Comparison of ENCODE assay signal across 9 cellular contexts in the genomic region with DNA sequence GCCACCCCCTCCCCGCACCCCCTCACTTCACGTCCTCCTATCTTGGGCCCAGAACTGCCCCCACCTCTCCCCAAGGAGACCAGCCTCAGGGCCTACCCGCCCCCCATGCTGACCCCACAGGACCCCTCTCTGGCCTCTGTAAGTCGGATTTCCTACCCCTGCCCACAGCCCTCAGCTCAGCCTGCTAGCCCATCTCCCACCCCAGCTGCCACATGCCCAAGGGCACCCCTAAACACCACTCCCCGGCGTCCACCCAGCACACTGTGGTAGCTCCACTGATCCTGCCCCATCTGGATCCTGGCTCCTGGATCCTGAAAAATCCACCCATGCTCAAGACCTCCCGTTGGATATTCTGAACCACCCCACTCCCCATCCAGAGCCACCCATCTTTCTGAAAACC. TPM values are rescaled to one million over a fixed set of nuclear protein-coding genes. Genes with fewer than 3 reads are reported as not detected.
DNase-seq lines count a peak whose midpoint lies in the region; ATAC-seq and TF ChIP-seq lines count a peak whose summit lies in the region.
"Had no signal": no experiment of that assay in that cellular context is flagged by ENCODE, and none has a peak within 500 bp of the region (broad histone marks: within the 10 kb centered on the region; RNA-seq: fewer than 3 reads in every experiment).

No MANE protein-coding gene starts in this region.

- TF ChIP-seq POLR2A in ovary (IDR thresholded peaks at IDR 0.05) (no peak), adrenal gland (IDR thresholded peaks at IDR 0.05) (no peak)

- TF ChIP-seq CTCF in CD4-positive, alpha-beta T cell (IDR thresholded peaks at IDR 0.05) = no peak
- TF ChIP-seq CTCF in OCI-LY1 (IDR thresholded peaks at IDR 0.05; ENCODE audit: low read length) (no peak), ovary (IDR thresholded peaks at IDR 0.05) (no peak), adrenal gland (IDR thresholded peaks at IDR 0.05) (no peak)

- no peaks in the 10 kb centered on the region for H3K27me3 ChIP-seq in CD4-positive, alpha-beta T cell (ENCODE audit: control insufficient read depth, insufficient read depth, low read length)
- no peaks in the 10 kb centered on the region for H3K27me3 ChIP-seq in OCI-LY1 (ENCODE audit: insufficient read depth, low read length)
- H3K27me3 ChIP-seq in ovary = no peaks in the 10 kb centered on the region
- H3K27me3 ChIP-seq in adrenal gland = no peaks in the 10 kb centered on the region

- CTCF ChIA-PET in CD4-positive, alpha-beta T cell (lab: Charles Lee) = interaction anchor here (1.3 kb wide), 1 partner anchor 150 kb away, joined by 4 read pairs; the partner anchor contains the start of gene TRAPPC5

- H3K27ac ChIP-seq in CD4-positive, alpha-beta T cell (ENCODE audit: low read depth, low read length) = no peak overlapping the region
- H3K27ac ChIP-seq in OCI-LY1 (ENCODE audit: low read depth, low read length, poor library complexity, severe bottlenecking) (no peak overlapping the region), ovary (no peak overlapping the region), adrenal gland (no peak overlapping the region)

- H3K9me3 ChIP-seq in CD4-positive, alpha-beta T cell (ENCODE audit: control insufficient read depth, low read length) = no peaks in the 10 kb centered on the region
- H3K9me3 ChIP-seq in OCI-LY1 (ENCODE audit: low read length) (no peaks in the 10 kb centered on the region), ovary (no peaks in the 10 kb centered on the region), adrenal gland (replicated peaks in 1 of 3) (no peaks in the 10 kb centered on the region)

- H3K36me3 Mint-ChIP-seq in CD4-positive, alpha-beta T cell (ENCODE audit: low read depth) = no peaks in the 10 kb centered on the region
- H3K36me3 Mint-ChIP-seq in effector memory CD8-positive, alpha-beta T cell (ENCODE audit: insufficient read depth) = peaks cover 18% of the 10 kb centered on the region

- peak overlapping the region; percentile 89 for H3K4me3 Mint-ChIP-seq in CD4-positive, alpha-beta T cell
- H3K4me3 Mint-ChIP-seq in effector memory CD8-positive, alpha-beta T cell = peak overlapping the region; percentile 82 to 84

- intact Hi-C loops in CD4-positive, alpha-beta T cell (cut with DNase I, micrococcal nuclease) = loop anchor here in 1 of 2 experiments (2.0 kb wide), 1 partner anchor 38 kb away; no protein-coding TSS in a partner anchor
- intact Hi-C loops in ovary (cut with DNase I) = no loop called here
- intact Hi-C loops in adrenal gland (cut with DNase I) = no loop called here

- no peaks in the 10 kb centered on the region for H3K27me3 Mint-ChIP-seq in CD4-positive, alpha-beta T cell
- no peaks in the 10 kb centered on the region for H3K27me3 Mint-ChIP-seq in effector memory CD8-positive, alpha-beta T cell

- POLR2A ChIA-PET in CD4-positive, alpha-beta T cell (lab: Charles Lee) = no interaction called here

- no peak overlapping the region for H2AFZ ChIP-seq in OCI-LY1 (ENCODE audit: low read length)

- H3K9ac ChIP-seq in OCI-LY1 (ENCODE audit: low read length) = peak overlapping the region; percentile 63

- WGBS in ovary, 3 donors = 22 to 30% (median 29%) methylated on average over 6 to 7 of the region's 7 CpGs
- WGBS in adrenal gland, 4 donors = 0 to 40% (median 32%) methylated on average over 1 to 7 of the region's 7 CpGs

- H3K9me3 Mint-ChIP-seq in CD4-positive, alpha-beta T cell = no peaks in the 10 kb centered on the region
- no peaks in the 10 kb centered on the region for H3K9me3 Mint-ChIP-seq in effector memory CD8-positive, alpha-beta T cell

- no peaks in the 10 kb centered on the region for H3K79me2 ChIP-seq in OCI-LY1 (ENCODE audit: insufficient read depth, low read length)

- H3K9me2 ChIP-seq in OCI-LY1 (ENCODE audit: low read depth, low read length) = no peaks in the 10 kb centered on the region

- TF ChIP-seq EP300 in ovary (IDR thresholded peaks at IDR 0.05) = no peak

- no peaks in the 10 kb centered on the region for H3F3A ChIP-seq in OCI-LY1 (ENCODE audit: insufficient read depth, low read length)

- no peak for DNase-seq in CD4-positive, alpha-beta T cell
- DNase-seq in effector memory CD8-positive, alpha-beta T cell = no peak
- DNase-seq in ovary (no peak), adrenal gland (no peak), NCI-H1417 (lab: John Stamatoyannopoulos, UW) (no peak), islet precursor cell (no peak)

- H3K36me3 ChIP-seq in OCI-LY1 (ENCODE audit: insufficient read depth, low read length) = no peaks in the 10 kb centered on the region
- no peaks in the 10 kb centered on the region for H3K36me3 ChIP-seq in ovary
- no peaks in the 10 kb centered on the region for H3K36me3 ChIP-seq in adrenal gland (replicated peaks in 1 of 2)

- peaks cover 11% of the 10 kb centered on the region for H3K4me1 Mint-ChIP-seq in CD4-positive, alpha-beta T cell (ENCODE audit: low read depth)
- peaks cover 21 to 24% of the 10 kb centered on the region in 2 donors for H3K4me1 Mint-ChIP-seq in effector memory CD8-positive, alpha-beta T cell (ENCODE audit: low read depth in 2 of 2)

- H3K4me3 ChIP-seq in OCI-LY1 (ENCODE audit: low read depth, low read length, poor library complexity, severe bottlenecking) = peak overlapping the region; percentile 69
- peak overlapping the region; percentile 76 for H3K4me3 ChIP-seq in ovary
- peak overlapping the region in 2 of 4 donors; percentile 48 to 90 for H3K4me3 ChIP-seq in adrenal gland

- H3K27ac Mint-ChIP-seq in CD4-positive, alpha-beta T cell = no peak overlapping the region
- H3K27ac Mint-ChIP-seq in effector memory CD8-positive, alpha-beta T cell = peak overlapping the region; percentile 28 to 82

- ATAC-seq in CD4-positive, alpha-beta T cell (ENCODE audit: poor library complexity) = no peak
- no peak for ATAC-seq in effector memory CD8-positive, alpha-beta T cell (replicated peaks)
- ATAC-seq in HG02642 (IDR thresholded peaks at IDR 0.05; ENCODE audit: poor library complexity, unreplicated experiment) = no peak

- peak overlapping the region; percentile 73 for H3K4me2 ChIP-seq in OCI-LY1 (ENCODE audit: low read length)

- H3K4me1 ChIP-seq in OCI-LY1 (ENCODE audit: insufficient read depth, low read length, severe bottlenecking) (peaks cover 14% of the 10 kb centered on the region), ovary (ENCODE audit: insufficient read depth) (peaks cover 16% of the 10 kb centered on the region), adrenal gland (replicated peaks in 1 of 2) (peaks cover 5 to 6% of the 10 kb centered on the region in 2 donors)

- no peaks in the 10 kb centered on the region for H4K20me1 ChIP-seq in OCI-LY1 (ENCODE audit: insufficient read depth, low read length)

RNA-seq across cellular contexts. Expression of gene EVI5L, which starts 0.8 kb away (rescaled TPM):
- total RNA-seq in CD4-positive, alpha-beta T cell = 1 to 10 TPM; 5.2 to 6.0 TPM
- total RNA-seq in ovary = 10 to 100 TPM in 5 of 7 donors, 1 to 10 TPM in 2; 5.1 to 15.9 (median 13.1) TPM
- 10 to 100 TPM in 1 of 2 donors, 1 to 10 TPM in 1; 7.2 to 10.9 TPM for polyA plus RNA-seq in ovary
- 10 to 100 TPM; 12.7 to 22.2 (median 20.7) TPM for total RNA-seq in adrenal gland
- polyA plus RNA-seq in adrenal gland = 10 to 100 TPM in 2 of 3 donors, 1 to 10 TPM in 1; 9.5 to 20.8 (median 14.9) TPM

RNA-seq across cellular contexts. Expression of gene PRR36, which starts 43.4 kb away (rescaled TPM):
- total RNA-seq in CD4-positive, alpha-beta T cell = under 1 TPM; 0.25 to 0.30 TPM
- total RNA-seq in ovary (1 to 10 TPM in 3 of 7 donors, under 1 TPM in 4; 0.45 to 2.2 (median 0.95) TPM), adrenal gland (1 to 10 TPM in 4 of 8 donors, under 1 TPM in 3, not detected in 1; 0.47 to 5.2 (median 1.1) TPM)
- polyA plus RNA-seq in ovary (under 1 TPM; 0.05 to 0.27 TPM), adrenal gland (1 to 10 TPM in 2 of 3 donors, under 1 TPM in 1; 0.51 to 4.6 (median 1.5) TPM)
- total RNA-seq: subcutaneous adipose tissue had no signal

RNA-seq across cellular contexts. Expression of gene LRRC8E, which starts 57.5 kb away (rescaled TPM):
- not detected for total RNA-seq in CD4-positive, alpha-beta T cell
- total RNA-seq in ovary = 1 to 10 TPM in 1 of 7 donors, under 1 TPM in 4, not detected in 2; 0.10 to 2.1 (median 0.72) TPM
- polyA plus RNA-seq in ovary = under 1 TPM; 0.13 to 0.97 TPM
- 10 to 100 TPM in 7 of 8 donors, 1 to 10 TPM in 1; 9.2 to 22.9 (median 12.6) TPM for total RNA-seq in adrenal gland
- polyA plus RNA-seq in adrenal gland = 10 to 100 TPM in 1 of 3 donors, 1 to 10 TPM in 2; 2.4 to 11.4 (median 3.1) TPM
